ENCODE assay signal across 8 cellular contexts in genomic region chr14:87888136-87888999, GRCh38.
DNase-seq lines count a peak whose midpoint lies in the region; ATAC-seq, FAIRE-seq and TF ChIP-seq lines count a peak whose summit lies in the region.

No MANE protein-coding gene starts in this region.

- no peaks in the 10 kb centered on the region for H4K20me1 ChIP-seq in Loucy (ENCODE audit: insufficient read depth, low read length, poor library complexity, severe bottlenecking)

- WGBS in small intestine, 3 donors = 63 to 68% (median 65%) methylated on average over 20 of the region's 20 CpGs
- WGBS in prostate gland = 61% methylated on average over 20 of the region's 20 CpGs

- H3F3A ChIP-seq in Loucy (ENCODE audit: low read depth) = no peaks in the 10 kb centered on the region

- intact Hi-C loops in prostate gland (cut with DNase I) = no loop called here

- no peak for TF ChIP-seq POLR2A in prostate gland (IDR thresholded peaks at IDR 0.05)

- H3K79me2 ChIP-seq in Loucy (ENCODE audit: insufficient read depth, low read length) = no peaks in the 10 kb centered on the region

- DNase-seq in AG04450 (ENCODE audit: low read depth, low spot score) (no peak), GM10266 (ENCODE audit: extremely low spot score) (peak; percentile 18), cerebellar cortex (ENCODE audit: low spot score) (peak; percentile 6), small intestine (peak; percentile 2), SKM-1 (lab: John Stamatoyannopoulos, UW; ENCODE audit: unreplicated experiment) (no peak), prostate gland (ENCODE audit: low spot score) (no peak)

- no peaks in the 10 kb centered on the region for H3K27me3 ChIP-seq in AG04450 (ENCODE audit: control insufficient read depth, insufficient read depth, low read length)
- no peaks in the 10 kb centered on the region for H3K27me3 ChIP-seq in Loucy (ENCODE audit: insufficient read depth, low read length, poor library complexity, severe bottlenecking)
- H3K27me3 ChIP-seq in small intestine (ENCODE audit: control insufficient read depth in 2 of 2, insufficient read depth in 2 of 2, low read length in 2 of 2) = no peaks in the 10 kb centered on the region
- no peaks in the 10 kb centered on the region for H3K27me3 ChIP-seq in prostate gland (replicated peaks; ENCODE audit: insufficient read depth)

- no peaks in the 10 kb centered on the region for H3K9me3 ChIP-seq in AG04450 (ENCODE audit: control insufficient read depth, insufficient read depth, low read length)
- no peaks in the 10 kb centered on the region for H3K9me3 ChIP-seq in Loucy (ENCODE audit: insufficient read depth, low read depth, low read length)
- no peaks in the 10 kb centered on the region for H3K9me3 ChIP-seq in small intestine (ENCODE audit: control insufficient read depth, low read depth)
- H3K9me3 ChIP-seq in prostate gland = no peaks in the 10 kb centered on the region

- no peak for FAIRE-seq in small intestine (lab: Jason Lieb, UNC)

- H3K4me3 ChIP-seq in AG04450 (ENCODE audit: low read depth, low read length) (no peak overlapping the region), Loucy (ENCODE audit: low read length, poor library complexity, severe bottlenecking) (no peak overlapping the region), small intestine (ENCODE audit: low read depth in 1 of 2, low read length in 2 of 2) (no peak overlapping the region), prostate gland (no peak overlapping the region)

- H3K36me3 ChIP-seq in Loucy (ENCODE audit: insufficient read depth, low read length) (no peaks in the 10 kb centered on the region), small intestine (ENCODE audit: control insufficient read depth in 2 of 2, insufficient read depth in 2 of 2, low read length in 2 of 2) (no peaks in the 10 kb centered on the region), prostate gland (no peaks in the 10 kb centered on the region)

- no peak overlapping the region for H3K9ac ChIP-seq in Loucy (ENCODE audit: low read depth, low read length, poor library complexity, severe bottlenecking)

- H3K27ac ChIP-seq in AG04450 (ENCODE audit: low read depth, low read length) (no peak overlapping the region), small intestine (ENCODE audit: low read depth in 1 of 2, low read length in 1 of 2) (no peak overlapping the region), prostate gland (no peak overlapping the region)

- POLR2A ChIA-PET in AG04450 (lab: Yijun Ruan, JAX) = no interaction called here

- peak; percentile 34 for TF ChIP-seq CTCF in AG04450 (IDR thresholded peaks at IDR 0.05; ENCODE audit: low read depth, low read length)
- TF ChIP-seq CTCF in GM10266 (IDR thresholded peaks at IDR 0.05; ENCODE audit: control insufficient read depth, insufficient read depth, low read depth, missing control alignments) = peak; percentile 62
- peak; percentile 93 for TF ChIP-seq CTCF in Loucy (conservative IDR thresholded peaks at IDR 0.05; ENCODE audit: low read length)
- TF ChIP-seq CTCF in prostate gland (IDR thresholded peaks at IDR 0.05) = no peak

- H2AFZ ChIP-seq in Loucy (ENCODE audit: low read length) = 0 out of 2 replicates have a peak overlapping the region, but pooled peaks have one; percentile 15

- no peak for ATAC-seq in GM21825 (IDR thresholded peaks at IDR 0.05; ENCODE audit: unreplicated experiment)

- H3K4me2 ChIP-seq in Loucy (ENCODE audit: low read depth, low read length, poor library complexity, severe bottlenecking) = no peak overlapping the region

- H3K9me2 ChIP-seq in Loucy (replicated peaks; ENCODE audit: low read depth, low read length) = no peaks in the 10 kb centered on the region

- H3K4me1 ChIP-seq in Loucy (ENCODE audit: insufficient read depth, low read length, poor library complexity, severe bottlenecking) (no peaks in the 10 kb centered on the region), small intestine (ENCODE audit: control insufficient read depth in 2 of 2, insufficient read depth in 1 of 2, low read depth in 1 of 2, low read length in 1 of 2) (no peaks in the 10 kb centered on the region), prostate gland (replicated peaks) (no peaks in the 10 kb centered on the region)

- CTCF ChIA-PET in AG04450 (lab: Charles Lee) = no interaction called here

Comparison
In these comparisons a context has a peak if more than half of its experiments do, and no peak if none do; other contexts are left out.
1. DNase-seq: peak in GM10266 (single experiment), cerebellar cortex (single experiment) and small intestine (single experiment); none in AG04450 (single experiment), SKM-1 (single experiment) and prostate gland (single experiment).
2. CTCF ChIP-seq: peak in AG04450 (single experiment), GM10266 (single experiment) and Loucy (single experiment); none in prostate gland (0 of 4).